ENCODE assay signal across 15 cellular contexts in genomic region chr13:94093652-94094310, GRCh38.
DNase-seq lines count a peak whose midpoint lies in the region; ATAC-seq and TF ChIP-seq lines count a peak whose summit lies in the region.
"Had no signal": no experiment of that assay in that cellular context is flagged by ENCODE, and none has a peak within 500 bp of the region (broad histone marks: within the 10 kb centered on the region; RNA-seq: fewer than 3 reads in every experiment).

No MANE protein-coding gene starts in this region.

- TF ChIP-seq POLR2A in thyroid gland (IDR thresholded peaks at IDR 0.05) (no peak), adrenal gland (IDR thresholded peaks at IDR 0.05) (no peak)

- H3K27ac Mint-ChIP-seq in mesothelial cell of epicardium (peak overlapping the region; percentile 78), glutamatergic neuron (ENCODE audit: unreplicated experiment) (no peak overlapping the region)

- intact Hi-C loops in thyroid gland (cut with DNase I) (no loop called here), adrenal gland (cut with DNase I) (no loop called here)

- H3K27me3 ChIP-seq in thyroid gland, result no peaks in the 10 kb centered on the region
- H3K27me3 ChIP-seq in adrenal gland, result no peaks in the 10 kb centered on the region

- H3K27me3 Mint-ChIP-seq in mesothelial cell of epicardium (ENCODE audit: low read depth) (no peaks in the 10 kb centered on the region), glutamatergic neuron (ENCODE audit: unreplicated experiment) (no peaks in the 10 kb centered on the region)

- peaks cover 17% of the 10 kb centered on the region for H3K36me3 Mint-ChIP-seq in mesothelial cell of epicardium
- H3K36me3 Mint-ChIP-seq in glutamatergic neuron (ENCODE audit: unreplicated experiment), result peaks cover 5% of the 10 kb centered on the region

- H3K4me1 Mint-ChIP-seq in mesothelial cell of epicardium, result peaks cover 7% of the 10 kb centered on the region
- no peaks in the 10 kb centered on the region for H3K4me1 Mint-ChIP-seq in glutamatergic neuron (ENCODE audit: low read depth, unreplicated experiment)

- no peak overlapping the region for H3K4me3 Mint-ChIP-seq in mesothelial cell of epicardium
- no peak overlapping the region for H3K4me3 Mint-ChIP-seq in glutamatergic neuron (ENCODE audit: unreplicated experiment)

- WGBS in thyroid gland, 2 donors, result 68 to 78% methylated on average over 2 of the region's 2 CpGs
- 58 to 79% (median 63%) methylated on average over 2 of the region's 2 CpGs for WGBS in adrenal gland, 4 donors

- no peaks in the 10 kb centered on the region for H3K9me3 ChIP-seq in thyroid gland
- no peaks in the 10 kb centered on the region for H3K9me3 ChIP-seq in adrenal gland (replicated peaks in 1 of 3)

- peaks cover 27% of the 10 kb centered on the region for H3K9me3 Mint-ChIP-seq in mesothelial cell of epicardium
- peaks cover 2% of the 10 kb centered on the region for H3K9me3 Mint-ChIP-seq in glutamatergic neuron (ENCODE audit: unreplicated experiment)

- ATAC-seq in GM21619 (IDR thresholded peaks at IDR 0.05; ENCODE audit: unreplicated experiment), result no peak
- ATAC-seq: SK-N-SH treated with all-trans-retinoic acid at 6 μM for 48 hours had no signal

- H3K4me3 ChIP-seq in thyroid gland (replicated peaks in 1 of 3) (no peak overlapping the region), adrenal gland (no peak overlapping the region)

- no peak overlapping the region for H3K27ac ChIP-seq in thyroid gland
- H3K27ac ChIP-seq in adrenal gland, result no peak overlapping the region

- TF ChIP-seq CTCF in mesothelial cell of epicardium (IDR thresholded peaks at IDR 0.05; ENCODE audit: unreplicated experiment) (no peak), thyroid gland (IDR thresholded peaks at IDR 0.05) (no peak), glutamatergic neuron (IDR thresholded peaks at IDR 0.05; ENCODE audit: partially characterized antibody, unreplicated experiment) (no peak), adrenal gland (IDR thresholded peaks at IDR 0.05) (no peak)

- no peaks in the 10 kb centered on the region for H3K4me1 ChIP-seq in thyroid gland
- H3K4me1 ChIP-seq in adrenal gland (replicated peaks in 1 of 2), result no peaks in the 10 kb centered on the region

- peak; percentile 43 for DNase-seq in HCEC 1CT
- DNase-seq in fibroblast of gingiva (ENCODE audit: low read depth), result peak; percentile 7
- no peak for DNase-seq in mesothelial cell of epicardium (ENCODE audit: low spot score in 2 of 2, unreplicated experiment in 2 of 2)
- DNase-seq in thyroid gland, result no peak
- no peak for DNase-seq in glutamatergic neuron
- no peak for DNase-seq in adrenal gland
- DNase-seq: C1 segment of cervical spinal cord, GF-D8, H7, NCI-H1417 treated with DMSO at 0.1 percent for 48 hours, NCI-H1930, NCI-H69, SHP77 treated with DMSO at 0.1 percent for 48 hours had no signal

- H3K36me3 ChIP-seq in thyroid gland (no peaks in the 10 kb centered on the region), adrenal gland (replicated peaks in 1 of 2) (no peaks in the 10 kb centered on the region)

Comparison
In these comparisons a context has a peak if more than half of its experiments do, and no peak if none do; other contexts are left out.
1. DNase-seq: peak in HCEC 1CT (single experiment) and fibroblast of gingiva (single experiment); none in mesothelial cell of epicardium (0 of 2), thyroid gland (0 of 2), glutamatergic neuron (single experiment) and adrenal gland (0 of 7).